13 cellular contexts compared by ENCODE assay signal in genomic region chr14:20434701-20435453, GRCh38. TPM values are rescaled to one million over a fixed set of nuclear protein-coding genes. Genes with fewer than 3 reads are reported as not detected.
A peak's percentile ranks its signal among the peaks of the same experiment; 100 is the strongest.
DNase-seq lines count a peak whose midpoint lies in the region; ATAC-seq, FAIRE-seq and TF ChIP-seq lines count a peak whose summit lies in the region.
"Had no signal": no experiment of that assay in that cellular context is flagged by ENCODE, and none has a peak within 500 bp of the region (broad histone marks: within the 10 kb centered on the region; RNA-seq: fewer than 3 reads in every experiment).

No MANE protein-coding gene starts in this region.

- peaks cover 31% of the 10 kb centered on the region for H3K27me3 Mint-ChIP-seq in astrocyte (ENCODE audit: low read depth, unreplicated experiment)

- peak overlapping the region; percentile 74 for H2AFZ ChIP-seq in astrocyte (ENCODE audit: low read depth, low read length)
- H2AFZ ChIP-seq: hepatocyte had no signal

- no peak for FAIRE-seq in astrocyte (lab: Jason Lieb, UNC)

- H3K9me3 Mint-ChIP-seq in astrocyte (ENCODE audit: unreplicated experiment) = no peaks in the 10 kb centered on the region

- H4K20me1 ChIP-seq in astrocyte (ENCODE audit: insufficient read depth, low read length) = no peaks in the 10 kb centered on the region

- WGBS in psoas muscle, 3 donors = 4 to 10% (median 6%) methylated on average over 24 to 33 of the region's 33 CpGs

- H3K79me2 ChIP-seq in astrocyte (ENCODE audit: insufficient read depth, low read length) = no peaks in the 10 kb centered on the region
- H3K79me2 ChIP-seq: hepatocyte had no signal

- H3K4me3 Mint-ChIP-seq in astrocyte (ENCODE audit: unreplicated experiment) = no peak overlapping the region

- peak overlapping the region; percentile 22 for H3K9ac ChIP-seq in astrocyte (ENCODE audit: low read length)

- H3K36me3 ChIP-seq in astrocyte (ENCODE audit: insufficient read depth, low read length) = no peaks in the 10 kb centered on the region
- no peaks in the 10 kb centered on the region for H3K36me3 ChIP-seq in right atrium auricular region
- peaks cover 0 to 3% of the 10 kb centered on the region in 2 donors for H3K36me3 ChIP-seq in psoas muscle (ENCODE audit: insufficient read depth in 1 of 2, low read depth in 1 of 2)

- peak overlapping the region; percentile 78 for H3K4me2 ChIP-seq in astrocyte (ENCODE audit: low read length)
- H3K4me2 ChIP-seq: hepatocyte had no signal

- H3K27ac Mint-ChIP-seq in astrocyte (ENCODE audit: unreplicated experiment) = no peak overlapping the region

- H3K9me3 ChIP-seq in astrocyte (ENCODE audit: insufficient read depth, low read depth, low read length) = no peaks in the 10 kb centered on the region
- no peaks in the 10 kb centered on the region for H3K9me3 ChIP-seq in right atrium auricular region
- no peaks in the 10 kb centered on the region for H3K9me3 ChIP-seq in psoas muscle

- DNase-seq in COLO668 (lab: John Stamatoyannopoulos, UW; ENCODE audit: unreplicated experiment) (peak; percentile 42), astrocyte (ENCODE audit: low read depth) (no peak), right atrium auricular region (ENCODE audit: low spot score) (peak; percentile 64), psoas muscle (peak; percentile 85 to 93), SW 1271 (lab: John Stamatoyannopoulos, UW) (no peak), DMS79 treated with DMSO at 0.1 percent for 48 hours (lab: John Stamatoyannopoulos, UW) (no peak), omental fat pad (ENCODE audit: low spot score) (no peak)
- DNase-seq: activated effector memory CD4-positive, alpha-beta T cell treated with anti-CD3 and anti-CD28 coated beads, Interleukin-2, amount 50 U/mL, for 16 hours; DMS53; NCI-H2029 treated with DMSO at 0.1 percent for 48 hours; stimulated activated CD4-positive, alpha-beta T cell treated with anti-CD3 and anti-CD28 coated beads, Interleukin-4, amount 100 ng/mL, for 24 hours had no signal

- no peaks in the 10 kb centered on the region for H3K27me3 ChIP-seq in astrocyte (ENCODE audit: insufficient read depth, low read length)
- H3K27me3 ChIP-seq in right atrium auricular region = no peaks in the 10 kb centered on the region
- H3K27me3 ChIP-seq in psoas muscle (ENCODE audit: insufficient read depth in 3 of 3, low read length in 2 of 3) = no peaks in the 10 kb centered on the region
- H3K27me3 ChIP-seq: hepatocyte had no signal

- intact Hi-C loops in psoas muscle (cut with DNase I) = no loop called here

- H3K4me1 Mint-ChIP-seq in astrocyte (ENCODE audit: low read depth, unreplicated experiment) = no peaks in the 10 kb centered on the region

- H3K4me3 ChIP-seq in astrocyte (ENCODE audit: insufficient read depth, low read depth, low read length) (peak overlapping the region; percentile 28), right atrium auricular region (peak overlapping the region; percentile 34 to 51), psoas muscle (peak overlapping the region; percentile 67)
- H3K4me3 ChIP-seq: hepatocyte had no signal

- TF ChIP-seq CTCF in astrocyte (IDR thresholded peaks at IDR 0.05; ENCODE audit: insufficient read depth, low read depth, low read length) (no peak), right atrium auricular region (IDR thresholded peaks at IDR 0.05) (no peak), psoas muscle (IDR thresholded peaks at IDR 0.05) (no peak), omental fat pad (IDR thresholded peaks at IDR 0.05) (no peak)

- H3K36me3 Mint-ChIP-seq in astrocyte (ENCODE audit: low read depth, unreplicated experiment) = no peaks in the 10 kb centered on the region

- ATAC-seq in psoas muscle = peak; percentile 67 to 85 (median 72)
- no peak for ATAC-seq in GM18873 (IDR thresholded peaks at IDR 0.05; ENCODE audit: low FRiP score, unreplicated experiment)
- no peak for ATAC-seq in omental fat pad (ENCODE audit: low FRiP score)

- no peak overlapping the region for H3K27ac ChIP-seq in astrocyte (ENCODE audit: low read depth, low read length)
- peak overlapping the region; percentile 58 to 67 for H3K27ac ChIP-seq in right atrium auricular region
- peak overlapping the region; percentile 95 for H3K27ac ChIP-seq in psoas muscle
- H3K27ac ChIP-seq: hepatocyte had no signal

- peaks cover 15% of the 10 kb centered on the region for H3K4me1 ChIP-seq in astrocyte (ENCODE audit: insufficient read depth, low read length)
- peaks cover 0 to 17% of the 10 kb centered on the region in 2 donors for H3K4me1 ChIP-seq in right atrium auricular region
- H3K4me1 ChIP-seq in psoas muscle = peaks cover 48% of the 10 kb centered on the region

RNA-seq across cellular contexts. Expression of gene KLHL33, which starts 1.1 kb away (rescaled TPM):
- total RNA-seq in astrocyte = 0.07 TPM in 1 of 2 replicates, not detected in the other
- under 1 TPM; 0.35 to 0.44 TPM for total RNA-seq in right atrium auricular region
- total RNA-seq in psoas muscle = 10 to 100 TPM in 2 of 4 donors, 1 to 10 TPM in 2; 2.3 to 19.5 (median 9.8) TPM
- polyA plus RNA-seq in psoas muscle = 1 to 10 TPM in 2 of 3 donors, under 1 TPM in 1; 0.30 to 2.8 (median 1.3) TPM
- total RNA-seq in omental fat pad = 1 to 10 TPM in 1 of 4 donors, under 1 TPM in 3; 0.12 to 2.0 (median 0.39) TPM
- total RNA-seq: hepatocyte had no signal

RNA-seq across cellular contexts. Expression of gene OSGEP, which starts 19.7 kb away (rescaled TPM):
- 18.3 and 23.0 TPM in 2 replicates for total RNA-seq in astrocyte
- total RNA-seq in right atrium auricular region = 10 to 100 TPM; 23.8 to 30.1 TPM
- 10 to 100 TPM; 17.2 to 24.4 (median 18.6) TPM for total RNA-seq in psoas muscle
- 10 to 100 TPM; 16.6 to 24.3 (median 18.2) TPM for polyA plus RNA-seq in psoas muscle
- total RNA-seq in omental fat pad = 10 to 100 TPM; 30.9 to 55.1 (median 53.4) TPM

RNA-seq across cellular contexts. Expression of gene APEX1, which starts 20.1 kb away (rescaled TPM):
- total RNA-seq in astrocyte (142 and 148 TPM in 2 replicates), right atrium auricular region (10 to 100 TPM; 72.6 to 97.6 TPM), psoas muscle (10 to 100 TPM; 61.1 to 98.4 (median 85.8) TPM), omental fat pad (100 to 1,000 TPM; 110 to 146 (median 131) TPM)
- polyA plus RNA-seq in psoas muscle = 100 to 1,000 TPM in 1 of 3 donors, 10 to 100 TPM in 2; 90.0 to 111 (median 99.3) TPM

RNA-seq across cellular contexts. Expression of gene TEP1, which starts 21.6 kb away (rescaled TPM):
- 21.0 and 28.4 TPM in 2 replicates for total RNA-seq in astrocyte
- total RNA-seq in right atrium auricular region = 10 to 100 TPM in 1 of 2 donors, 1 to 10 TPM in 1; 6.9 to 11.9 TPM
- total RNA-seq in psoas muscle = 10 to 100 TPM; 14.7 to 44.8 (median 21.2) TPM
- 1 to 10 TPM; 4.2 to 6.8 (median 6.7) TPM for polyA plus RNA-seq in psoas muscle
- total RNA-seq in omental fat pad = 10 to 100 TPM; 22.9 to 38.8 (median 27.8) TPM

RNA-seq across cellular contexts. Expression of gene PIP4P1, which starts 26.4 kb away (rescaled TPM):
- total RNA-seq in astrocyte (19.5 and 19.8 TPM in 2 replicates), right atrium auricular region (10 to 100 TPM in 1 of 2 donors, 1 to 10 TPM in 1; 9.8 to 13.3 TPM), psoas muscle (10 to 100 TPM; 15.6 to 29.7 (median 20.7) TPM), omental fat pad (10 to 100 TPM; 20.4 to 24.4 (median 22.5) TPM)
- polyA plus RNA-seq in psoas muscle = 10 to 100 TPM; 23.0 to 56.5 (median 36.8) TPM

Comparison
In these comparisons a context has a peak if more than half of its experiments do, and no peak if none do; other contexts are left out.
1. DNase-seq: peak in COLO668 (single experiment), right atrium auricular region (single experiment) and psoas muscle (2 of 2); none in astrocyte (single experiment), SW 1271 (0 of 2), DMS79 treated with DMSO at 0.1 percent for 48 hours (single experiment) and omental fat pad (single experiment).
2. ATAC-seq: peak in psoas muscle (4 of 4); none in GM18873 (single experiment) and omental fat pad (single experiment).
3. Peak in every context shown above with its lines, with median percentiles within 50 percentile points of each other: H3K4me3 ChIP-seq.